1 cellular context compared by ENCODE assay signal in the genomic region with DNA sequence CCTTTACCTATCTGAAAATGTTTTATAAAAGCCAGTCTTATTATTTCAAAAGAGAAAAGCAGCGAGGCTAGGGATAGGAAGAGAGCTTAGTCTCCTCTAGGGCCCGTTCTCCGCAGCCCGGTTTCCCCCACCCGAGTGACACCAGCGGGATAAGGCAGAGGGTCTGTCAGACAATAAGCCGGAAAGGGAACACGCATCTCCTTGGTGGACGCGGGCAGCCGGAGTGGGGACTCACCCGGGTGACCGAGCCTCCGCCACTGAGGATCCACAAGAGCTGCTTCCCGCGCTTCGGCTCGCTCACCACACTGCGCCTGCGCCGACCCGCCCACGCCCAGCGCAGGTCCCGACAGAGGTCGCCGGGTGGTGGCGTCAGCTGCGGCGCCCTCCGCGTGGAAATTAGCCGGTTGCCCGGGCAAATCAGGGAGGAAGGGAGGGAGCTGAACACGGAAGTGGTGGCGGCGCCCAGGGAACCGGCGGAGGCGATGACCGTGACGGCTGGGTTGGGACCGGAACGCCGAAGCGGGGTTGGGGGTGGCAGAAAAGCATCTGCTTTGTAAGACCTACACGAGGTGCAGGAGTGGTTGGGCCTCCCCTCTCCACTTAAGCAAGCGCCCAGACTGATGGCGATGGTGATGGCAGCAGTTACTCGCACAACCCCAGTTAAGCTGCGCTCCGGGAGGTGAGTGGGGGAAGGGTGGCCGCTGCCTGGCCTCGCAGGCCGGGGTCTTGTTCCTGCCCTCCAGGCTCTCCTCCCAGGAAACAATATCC.
TF ChIP-seq lines count a peak whose summit lies in the region.

A gene with protein sequence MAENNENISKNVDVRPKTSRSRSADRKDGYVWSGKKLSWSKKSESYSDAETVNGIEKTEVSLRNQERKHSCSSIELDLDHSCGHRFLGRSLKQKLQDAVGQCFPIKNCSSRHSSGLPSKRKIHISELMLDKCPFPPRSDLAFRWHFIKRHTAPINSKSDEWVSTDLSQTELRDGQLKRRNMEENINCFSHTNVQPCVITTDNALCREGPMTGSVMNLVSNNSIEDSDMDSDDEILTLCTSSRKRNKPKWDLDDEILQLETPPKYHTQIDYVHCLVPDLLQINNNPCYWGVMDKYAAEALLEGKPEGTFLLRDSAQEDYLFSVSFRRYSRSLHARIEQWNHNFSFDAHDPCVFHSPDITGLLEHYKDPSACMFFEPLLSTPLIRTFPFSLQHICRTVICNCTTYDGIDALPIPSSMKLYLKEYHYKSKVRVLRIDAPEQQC (plus strand): TSS at position 444 of the 768 bp plus-strand sequence. CDS start 15,806 bp downstream, outside the sequence.
A gene with protein sequence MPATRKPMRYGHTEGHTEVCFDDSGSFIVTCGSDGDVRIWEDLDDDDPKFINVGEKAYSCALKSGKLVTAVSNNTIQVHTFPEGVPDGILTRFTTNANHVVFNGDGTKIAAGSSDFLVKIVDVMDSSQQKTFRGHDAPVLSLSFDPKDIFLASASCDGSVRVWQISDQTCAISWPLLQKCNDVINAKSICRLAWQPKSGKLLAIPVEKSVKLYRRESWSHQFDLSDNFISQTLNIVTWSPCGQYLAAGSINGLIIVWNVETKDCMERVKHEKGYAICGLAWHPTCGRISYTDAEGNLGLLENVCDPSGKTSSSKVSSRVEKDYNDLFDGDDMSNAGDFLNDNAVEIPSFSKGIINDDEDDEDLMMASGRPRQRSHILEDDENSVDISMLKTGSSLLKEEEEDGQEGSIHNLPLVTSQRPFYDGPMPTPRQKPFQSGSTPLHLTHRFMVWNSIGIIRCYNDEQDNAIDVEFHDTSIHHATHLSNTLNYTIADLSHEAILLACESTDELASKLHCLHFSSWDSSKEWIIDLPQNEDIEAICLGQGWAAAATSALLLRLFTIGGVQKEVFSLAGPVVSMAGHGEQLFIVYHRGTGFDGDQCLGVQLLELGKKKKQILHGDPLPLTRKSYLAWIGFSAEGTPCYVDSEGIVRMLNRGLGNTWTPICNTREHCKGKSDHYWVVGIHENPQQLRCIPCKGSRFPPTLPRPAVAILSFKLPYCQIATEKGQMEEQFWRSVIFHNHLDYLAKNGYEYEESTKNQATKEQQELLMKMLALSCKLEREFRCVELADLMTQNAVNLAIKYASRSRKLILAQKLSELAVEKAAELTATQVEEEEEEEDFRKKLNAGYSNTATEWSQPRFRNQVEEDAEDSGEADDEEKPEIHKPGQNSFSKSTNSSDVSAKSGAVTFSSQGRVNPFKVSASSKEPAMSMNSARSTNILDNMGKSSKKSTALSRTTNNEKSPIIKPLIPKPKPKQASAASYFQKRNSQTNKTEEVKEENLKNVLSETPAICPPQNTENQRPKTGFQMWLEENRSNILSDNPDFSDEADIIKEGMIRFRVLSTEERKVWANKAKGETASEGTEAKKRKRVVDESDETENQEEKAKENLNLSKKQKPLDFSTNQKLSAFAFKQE (minus strand): TSS at position 307 of the 768 bp plus-strand sequence. CDS start 312 bp downstream, outside the sequence.

TF ChIP-seq in K562, 482 proteins besides CTCF, POLR2A, EP300 and RAD21 (continued from another document and continues in another):
- TF ChIP-seq PHF8 (IDR thresholded peaks at IDR 0.05; ENCODE audit: borderline replicate concordance, low read length): peak; percentile 88
- TF ChIP-seq, protein P1, sequence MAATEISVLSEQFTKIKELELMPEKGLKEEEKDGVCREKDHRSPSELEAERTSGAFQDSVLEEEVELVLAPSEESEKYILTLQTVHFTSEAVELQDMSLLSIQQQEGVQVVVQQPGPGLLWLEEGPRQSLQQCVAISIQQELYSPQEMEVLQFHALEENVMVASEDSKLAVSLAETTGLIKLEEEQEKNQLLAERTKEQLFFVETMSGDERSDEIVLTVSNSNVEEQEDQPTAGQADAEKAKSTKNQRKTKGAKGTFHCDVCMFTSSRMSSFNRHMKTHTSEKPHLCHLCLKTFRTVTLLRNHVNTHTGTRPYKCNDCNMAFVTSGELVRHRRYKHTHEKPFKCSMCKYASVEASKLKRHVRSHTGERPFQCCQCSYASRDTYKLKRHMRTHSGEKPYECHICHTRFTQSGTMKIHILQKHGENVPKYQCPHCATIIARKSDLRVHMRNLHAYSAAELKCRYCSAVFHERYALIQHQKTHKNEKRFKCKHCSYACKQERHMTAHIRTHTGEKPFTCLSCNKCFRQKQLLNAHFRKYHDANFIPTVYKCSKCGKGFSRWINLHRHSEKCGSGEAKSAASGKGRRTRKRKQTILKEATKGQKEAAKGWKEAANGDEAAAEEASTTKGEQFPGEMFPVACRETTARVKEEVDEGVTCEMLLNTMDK (IDR thresholded peaks at IDR 0.05; ENCODE audit: borderline replicate concordance, insufficient read depth, low read depth, low read length, poor library complexity, severe bottlenecking): peak; percentile 26
- TF ChIP-seq KHSRP (IDR thresholded peaks at IDR 0.05): peak; percentile 56; the same call in 1 of the 2 replicates
- TF ChIP-seq, protein P2, sequence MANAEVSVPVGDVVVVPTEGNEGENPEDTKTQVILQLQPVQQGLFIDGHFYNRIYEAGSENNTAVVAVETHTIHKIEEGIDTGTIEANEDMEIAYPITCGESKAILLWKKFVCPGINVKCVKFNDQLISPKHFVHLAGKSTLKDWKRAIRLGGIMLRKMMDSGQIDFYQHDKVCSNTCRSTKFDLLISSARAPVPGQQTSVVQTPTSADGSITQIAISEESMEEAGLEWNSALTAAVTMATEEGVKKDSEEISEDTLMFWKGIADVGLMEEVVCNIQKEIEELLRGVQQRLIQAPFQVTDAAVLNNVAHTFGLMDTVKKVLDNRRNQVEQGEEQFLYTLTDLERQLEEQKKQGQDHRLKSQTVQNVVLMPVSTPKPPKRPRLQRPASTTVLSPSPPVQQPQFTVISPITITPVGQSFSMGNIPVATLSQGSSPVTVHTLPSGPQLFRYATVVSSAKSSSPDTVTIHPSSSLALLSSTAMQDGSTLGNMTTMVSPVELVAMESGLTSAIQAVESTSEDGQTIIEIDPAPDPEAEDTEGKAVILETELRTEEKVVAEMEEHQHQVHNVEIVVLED (CRISPR knock-in tag; IDR thresholded peaks at IDR 0.05): peak; percentile 69
- TF ChIP-seq, protein P3, sequence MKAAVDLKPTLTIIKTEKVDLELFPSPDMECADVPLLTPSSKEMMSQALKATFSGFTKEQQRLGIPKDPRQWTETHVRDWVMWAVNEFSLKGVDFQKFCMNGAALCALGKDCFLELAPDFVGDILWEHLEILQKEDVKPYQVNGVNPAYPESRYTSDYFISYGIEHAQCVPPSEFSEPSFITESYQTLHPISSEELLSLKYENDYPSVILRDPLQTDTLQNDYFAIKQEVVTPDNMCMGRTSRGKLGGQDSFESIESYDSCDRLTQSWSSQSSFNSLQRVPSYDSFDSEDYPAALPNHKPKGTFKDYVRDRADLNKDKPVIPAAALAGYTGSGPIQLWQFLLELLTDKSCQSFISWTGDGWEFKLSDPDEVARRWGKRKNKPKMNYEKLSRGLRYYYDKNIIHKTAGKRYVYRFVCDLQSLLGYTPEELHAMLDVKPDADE (conservative IDR thresholded peaks at IDR 0.05; ENCODE audit: control insufficient read depth, low read depth, low read length): peak; percentile 56; the same call in 1 of the 2 replicates
- TF ChIP-seq SAP30 (IDR thresholded peaks at IDR 0.05; ENCODE audit: borderline replicate concordance, insufficient read depth, low read depth, low read length, poor library complexity, severe bottlenecking): peak; percentile 81
- TF ChIP-seq, protein P4, sequence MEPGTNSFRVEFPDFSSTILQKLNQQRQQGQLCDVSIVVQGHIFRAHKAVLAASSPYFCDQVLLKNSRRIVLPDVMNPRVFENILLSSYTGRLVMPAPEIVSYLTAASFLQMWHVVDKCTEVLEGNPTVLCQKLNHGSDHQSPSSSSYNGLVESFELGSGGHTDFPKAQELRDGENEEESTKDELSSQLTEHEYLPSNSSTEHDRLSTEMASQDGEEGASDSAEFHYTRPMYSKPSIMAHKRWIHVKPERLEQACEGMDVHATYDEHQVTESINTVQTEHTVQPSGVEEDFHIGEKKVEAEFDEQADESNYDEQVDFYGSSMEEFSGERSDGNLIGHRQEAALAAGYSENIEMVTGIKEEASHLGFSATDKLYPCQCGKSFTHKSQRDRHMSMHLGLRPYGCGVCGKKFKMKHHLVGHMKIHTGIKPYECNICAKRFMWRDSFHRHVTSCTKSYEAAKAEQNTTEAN (CRISPR knock-in tag; IDR thresholded peaks at IDR 0.05): 0 out of 2 replicates have a peak, but pooled peaks have one; percentile 65
- peak; percentile 97 for TF ChIP-seq POLR2G (IDR thresholded peaks at IDR 0.05; ENCODE audit: low read depth, low read length)
- no peak for TF ChIP-seq TSC22D4 (tag; IDR thresholded peaks at IDR 0.05)
- TF ChIP-seq TBL1XR1 (IDR thresholded peaks at IDR 0.05; ENCODE audit: low read length in 2 of 2): peak in 1 of 2 experiments; percentile 43; a peak in 1 of 4 replicates
- TF ChIP-seq SPI1 (IDR thresholded peaks at IDR 0.05; ENCODE audit: borderline replicate concordance, low read depth, low read length): peak; percentile 74
- TF ChIP-seq, protein P5, sequence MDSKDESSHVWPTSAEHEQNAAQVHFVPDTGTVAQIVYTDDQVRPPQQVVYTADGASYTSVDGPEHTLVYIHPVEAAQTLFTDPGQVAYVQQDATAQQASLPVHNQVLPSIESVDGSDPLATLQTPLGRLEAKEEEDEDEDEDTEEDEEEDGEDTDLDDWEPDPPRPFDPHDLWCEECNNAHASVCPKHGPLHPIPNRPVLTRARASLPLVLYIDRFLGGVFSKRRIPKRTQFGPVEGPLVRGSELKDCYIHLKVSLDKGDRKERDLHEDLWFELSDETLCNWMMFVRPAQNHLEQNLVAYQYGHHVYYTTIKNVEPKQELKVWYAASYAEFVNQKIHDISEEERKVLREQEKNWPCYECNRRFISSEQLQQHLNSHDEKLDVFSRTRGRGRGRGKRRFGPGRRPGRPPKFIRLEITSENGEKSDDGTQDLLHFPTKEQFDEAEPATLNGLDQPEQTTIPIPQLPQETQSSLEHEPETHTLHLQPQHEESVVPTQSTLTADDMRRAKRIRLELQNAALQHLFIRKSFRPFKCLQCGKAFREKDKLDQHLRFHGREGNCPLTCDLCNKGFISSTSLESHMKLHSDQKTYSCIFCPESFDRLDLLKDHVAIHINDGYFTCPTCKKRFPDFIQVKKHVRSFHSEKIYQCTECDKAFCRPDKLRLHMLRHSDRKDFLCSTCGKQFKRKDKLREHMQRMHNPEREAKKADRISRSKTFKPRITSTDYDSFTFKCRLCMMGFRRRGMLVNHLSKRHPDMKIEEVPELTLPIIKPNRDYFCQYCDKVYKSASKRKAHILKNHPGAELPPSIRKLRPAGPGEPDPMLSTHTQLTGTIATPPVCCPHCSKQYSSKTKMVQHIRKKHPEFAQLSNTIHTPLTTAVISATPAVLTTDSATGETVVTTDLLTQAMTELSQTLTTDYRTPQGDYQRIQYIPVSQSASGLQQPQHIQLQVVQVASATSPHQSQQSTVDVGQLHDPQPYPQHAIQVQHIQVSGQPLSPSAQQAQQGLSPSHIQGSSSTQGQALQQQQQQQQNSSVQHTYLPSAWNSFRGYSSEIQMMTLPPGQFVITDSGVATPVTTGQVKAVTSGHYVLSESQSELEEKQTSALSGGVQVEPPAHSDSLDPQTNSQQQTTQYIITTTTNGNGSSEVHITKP (IDR thresholded peaks at IDR 0.05; ENCODE audit: partially characterized antibody): peak; percentile 54
- no peak for TF ChIP-seq DIDO1 (tag; IDR thresholded peaks at IDR 0.05; ENCODE audit: low read depth)
- no peak for TF ChIP-seq TCF7 (IDR thresholded peaks at IDR 0.05; ENCODE audit: borderline replicate concordance)
- TF ChIP-seq CBX3 (IDR thresholded peaks at IDR 0.05; ENCODE audit: borderline replicate concordance in 1 of 2, low read length in 2 of 2): no peak; a peak in 1 of 3 replicates
